In genomic region chr14:101379842-101380241, GRCh38 we compare ENCODE assay signal across 26 cellular contexts.
"Had no signal": no experiment of that assay in that cellular context is flagged by ENCODE, and none has a peak within 500 bp of the region (broad histone marks: within the 10 kb centered on the region; RNA-seq: fewer than 3 reads in every experiment).

No MANE protein-coding gene starts in this region.

- H3K4me3 Mint-ChIP-seq: dendritic cell treated with granulocyte-macrophage colony-stimulating factor and Interleukin-4, amounts not matched to agents 40 ng/mL and 50 ng/mL, for 4 days; effector memory CD8-positive, alpha-beta T cell; endodermal cell had no signal

- H3K4me1 Mint-ChIP-seq: endodermal cell had no signal

- H3K27ac ChIP-seq: colonic mucosa, coronary artery, dorsolateral prefrontal cortex, epithelial cell of prostate, esophagus muscularis mucosa, esophagus squamous epithelium, foreskin keratinocyte, gastrocnemius medialis, gastroesophageal sphincter, heart left ventricle, heart right ventricle, hepatocyte had no signal

- H3K4me3 ChIP-seq: colonic mucosa, coronary artery, dorsolateral prefrontal cortex, esophagus muscularis mucosa, esophagus squamous epithelium, gastrocnemius medialis, gastroesophageal sphincter, heart left ventricle, heart right ventricle, hepatocyte had no signal

- ATAC-seq: effector memory CD8-positive, alpha-beta T cell; esophagus mucosa; foreskin keratinocyte; gastrocnemius medialis; gastroesophageal sphincter; heart left ventricle; heart right ventricle had no signal

- H3K9me3 ChIP-seq: colonic mucosa had no signal

- H3K36me3 ChIP-seq: colonic mucosa, esophagus muscularis mucosa, esophagus squamous epithelium, gastrocnemius medialis, gastroesophageal sphincter, heart left ventricle, heart right ventricle had no signal

- DNase-seq: colonic mucosa; cortex of kidney; dermis blood vessel endothelial cell; dorsolateral prefrontal cortex; effector CD4-positive, alpha-beta T cell; effector CD8-positive, alpha-beta T cell; effector memory CD4-positive, alpha-beta T cell; effector memory CD8-positive, alpha-beta T cell; endodermal cell; erythroblast; esophagus squamous epithelium; foreskin fibroblast; foreskin keratinocyte; foreskin melanocyte; gastrocnemius medialis; glutamatergic neuron; head of caudate nucleus; heart left ventricle; heart right ventricle had no signal

- H3K27ac Mint-ChIP-seq: dendritic cell treated with granulocyte-macrophage colony-stimulating factor and Interleukin-4, amounts not matched to agents 40 ng/mL and 50 ng/mL, for 4 days; effector memory CD8-positive, alpha-beta T cell; endodermal cell had no signal

- H3K4me1 ChIP-seq: colonic mucosa, foreskin keratinocyte, gastrocnemius medialis, heart left ventricle, heart right ventricle had no signal
